ENCODE assay signal across 11 cellular contexts in the genomic region with DNA sequence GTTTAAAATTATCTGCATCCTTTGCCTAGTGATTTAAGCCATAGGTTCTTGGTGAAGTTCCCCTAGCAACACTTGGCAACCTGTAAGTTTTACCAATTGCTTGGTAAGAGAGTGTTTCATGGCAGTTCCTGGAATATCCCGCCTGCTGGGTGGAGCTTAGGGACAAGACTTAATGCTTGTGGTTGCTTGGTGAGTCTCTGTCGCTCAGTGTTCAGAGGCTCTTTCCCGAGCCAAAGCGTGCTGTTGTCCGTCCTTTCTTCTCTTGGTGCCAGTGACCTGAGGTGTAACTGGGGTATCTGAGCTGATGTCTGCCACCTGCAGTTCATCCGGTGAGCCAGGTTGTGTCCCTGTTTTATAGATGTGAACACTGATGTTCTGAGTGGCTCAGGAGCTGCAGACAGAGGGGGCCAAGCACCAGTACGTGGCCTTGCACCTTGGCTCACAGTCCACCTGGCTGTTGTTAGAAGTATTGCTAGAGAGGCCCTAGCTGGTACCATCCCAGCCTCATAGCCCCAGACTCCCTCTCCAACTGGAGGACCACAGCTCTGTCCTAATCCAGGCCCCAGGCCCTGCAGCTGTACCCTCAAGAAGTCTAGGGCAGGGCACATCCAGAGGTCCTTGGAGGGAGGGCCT. TPM values are rescaled to one million over a fixed set of nuclear protein-coding genes. Genes with fewer than 3 reads are reported as not detected.
A peak's percentile ranks its signal among the peaks of the same experiment; 100 is the strongest.
DNase-seq lines count a peak whose midpoint lies in the region; ATAC-seq and TF ChIP-seq lines count a peak whose summit lies in the region.
"Had no signal": no experiment of that assay in that cellular context is flagged by ENCODE, and none has a peak within 500 bp of the region (broad histone marks: within the 10 kb centered on the region; RNA-seq: fewer than 3 reads in every experiment).

No MANE protein-coding gene starts in this region.

- no peaks in the 10 kb centered on the region for H3K9me3 Mint-ChIP-seq in endothelial cell (ENCODE audit: unreplicated experiment)

- H3K36me3 Mint-ChIP-seq in endothelial cell (ENCODE audit: low read depth, unreplicated experiment): no peaks in the 10 kb centered on the region

- DNase-seq in NCI-H2196 (lab: John Stamatoyannopoulos, UW; ENCODE audit: unreplicated experiment) (peak; percentile 19), NCI-H2196 treated with DMSO at 0.1 percent for 48 hours (lab: John Stamatoyannopoulos, UW; ENCODE audit: unreplicated experiment) (no peak), NCI-H510A treated with DMSO at 0.1 percent for 48 hours (lab: John Stamatoyannopoulos, UW) (peak; percentile 83), endothelial cell (ENCODE audit: low spot score) (no peak), posterior vena cava (ENCODE audit: low spot score) (peak; percentile 34), NCI-H2227 (lab: John Stamatoyannopoulos, UW; ENCODE audit: unreplicated experiment) (no peak)
- DNase-seq in stimulated activated CD4-positive, alpha-beta T cell treated with anti-CD3 and anti-CD28 coated beads, Interleukin-4, amount 100 ng/mL, for 24 hours: no peak
- DNase-seq: amygdala, NCI-H1694, nucleus accumbens had no signal

- H3K4me3 Mint-ChIP-seq in endothelial cell (ENCODE audit: unreplicated experiment): no peak overlapping the region

- no peaks in the 10 kb centered on the region for H3K27me3 Mint-ChIP-seq in endothelial cell (ENCODE audit: unreplicated experiment)

- H3K4me1 Mint-ChIP-seq in endothelial cell (ENCODE audit: unreplicated experiment): peaks cover 19% of the 10 kb centered on the region

- intact Hi-C loops in posterior vena cava (cut with DNase I): no loop called here

- H3K27ac Mint-ChIP-seq in endothelial cell (ENCODE audit: unreplicated experiment): no peak overlapping the region

- ATAC-seq in GM19463 (IDR thresholded peaks at IDR 0.05; ENCODE audit: unreplicated experiment): no peak

- TF ChIP-seq CTCF in endothelial cell (IDR thresholded peaks at IDR 0.05; ENCODE audit: unreplicated experiment): peak; percentile 5

RNA-seq across cellular contexts. Expression of a gene that starts 16.1 kb away (rescaled TPM):
- total RNA-seq in endothelial cell (ENCODE audit: unreplicated experiment): 20.9 TPM
- 10 to 100 TPM; 26.1 to 27.9 TPM for total RNA-seq in posterior vena cava

Comparison
In these comparisons a context has a peak if more than half of its experiments do, and no peak if none do; other contexts are left out.
1. DNase-seq: peak in NCI-H2196 (single experiment), NCI-H510A treated with DMSO at 0.1 percent for 48 hours (single experiment) and posterior vena cava (single experiment); none in NCI-H2196 treated with DMSO at 0.1 percent for 48 hours (single experiment), endothelial cell (single experiment), stimulated activated CD4-positive, alpha-beta T cell treated with anti-CD3 and anti-CD28 coated beads, Interleukin-4, amount 100 ng/mL, for 24 hours (single experiment) and NCI-H2227 (single experiment).